ENCODE assay signal across 25 cellular contexts in genomic region chr1:100524355-100524754, GRCh38. TPM values are rescaled to one million over a fixed set of nuclear protein-coding genes. Genes with fewer than 3 reads are reported as not detected.
"Had no signal": no experiment of that assay in that cellular context is flagged by ENCODE, and none has a peak within 500 bp of the region (broad histone marks: within the 10 kb centered on the region; RNA-seq: fewer than 3 reads in every experiment).

No MANE protein-coding gene starts in this region.

- H3K36me3 ChIP-seq: right lobe of liver, thyroid gland, upper lobe of right lung had no signal

- H3K27ac ChIP-seq: parathyroid adenoma, psoas muscle, right lobe of liver, skin epidermis, stomach, thyroid gland, upper lobe of right lung had no signal

- H3K9me3 ChIP-seq: psoas muscle, right lobe of liver, stomach, testis, thyroid gland, upper lobe of right lung had no signal

- H3K9ac ChIP-seq: parathyroid adenoma had no signal

- H3K27me3 ChIP-seq: right lobe of liver, stomach, testis, thyroid gland, upper lobe of right lung had no signal

- H3K4me3 ChIP-seq: lung, psoas muscle, right lobe of liver, skin epidermis, stomach, testis, thyroid gland, upper lobe of right lung had no signal

- ATAC-seq: left lobe of liver; naive thymus-derived CD8-positive, alpha-beta T cell; psoas muscle; right lobe of liver; stimulated activated naive B cell treated with anti-CD40 and anti-IgM and Interleukin-4, amounts not matched to agents 10 μg/mL and 1 μg/mL and 100 μg/mL, for 72 hours; stimulated activated naive CD8-positive, alpha-beta T cell treated with anti-CD3 and anti-CD28 coated beads, Interleukin-15, Interleukin-2, amounts not matched to agents 100 U/mL and 50 U/mL, for 24 hours; upper lobe of right lung had no signal

- H3K4me1 ChIP-seq: psoas muscle, upper lobe of right lung had no signal

- DNase-seq: hippocampal formation; kidney glomerular epithelial cell; left cardiac atrium; naive thymus-derived CD8-positive, alpha-beta T cell; nucleus accumbens; psoas muscle; right lobe of liver; stimulated activated CD4-positive, alpha-beta T cell treated with anti-CD3 and anti-CD28 coated beads, Interleukin-12 subunit alpha, Interleukin-12 subunit beta, amount 100 ng/mL, for 4 hours; stimulated activated CD4-positive, alpha-beta T cell treated with anti-CD3 and anti-CD28 coated beads, Interleukin-15, amount 100 ng/mL, for 24 hours; stimulated activated CD4-positive, alpha-beta T cell treated with anti-CD3 and anti-CD28 coated beads, Interleukin-2, amount 100 ng/mL, for 24 hours; stimulated activated CD4-positive, alpha-beta T cell treated with anti-CD3 and anti-CD28 coated beads, Interleukin-4, amount 100 ng/mL, for 1 hour; stimulated activated naive B cell treated with anti-CD40 and anti-IgM and Interleukin-4, amounts not matched to agents 10 μg/mL and 1 μg/mL and 100 μg/mL, for 72 hours; stimulated activated naive CD8-positive, alpha-beta T cell treated with anti-CD3 and anti-CD28 coated beads, Interleukin-15, Interleukin-2, amounts not matched to agents 100 U/mL and 50 U/mL, for 24 hours; stomach; testis; thyroid gland; trophoblast cell; upper lobe of right lung had no signal

RNA-seq across cellular contexts. Expression of gene GPR88, which starts 13.6 kb away (rescaled TPM):
- total RNA-seq: lower leg skin, neural crest cell, upper lobe of right lung had no signal
- polyA plus RNA-seq: keratinocyte; naive thymus-derived CD8-positive, alpha-beta T cell had no signal
